1 cellular context compared by ENCODE assay signal in genomic region chr3:179147571-179148445, GRCh38.
TF ChIP-seq lines count a peak whose summit lies in the region.

TSS of gene PIK3CA (plus strand) at chr3:179148357. CDS start at chr3:179198826, 50,469 bp downstream.

TF ChIP-seq in WTC11, 78 proteins besides CTCF, POLR2A, EP300 and RAD21 (continued from another document):
- TF ChIP-seq ARID4B (CRISPR knock-in tag; IDR thresholded peaks at IDR 0.05; ENCODE audit: borderline replicate concordance) (no peak), E2F1 (CRISPR knock-in tag; IDR thresholded peaks at IDR 0.05) (no peak), FOXK1 (CRISPR knock-in tag; IDR thresholded peaks at IDR 0.05) (no peak; the same call in 1 of the 2 replicates), NR2C2 (CRISPR knock-in tag; IDR thresholded peaks at IDR 0.05) (peak; percentile 93), ZNF263 (CRISPR knock-in tag; IDR thresholded peaks at IDR 0.05; ENCODE audit: low read depth) (no peak), ZNF219 (CRISPR knock-in tag; IDR thresholded peaks at IDR 0.05; ENCODE audit: borderline replicate concordance) (no peak), ZNF281 (CRISPR knock-in tag; IDR thresholded peaks at IDR 0.05) (no peak), FOXJ3 (CRISPR knock-in tag; IDR thresholded peaks at IDR 0.05; ENCODE audit: borderline replicate concordance) (no peak), PRDM15 (CRISPR knock-in tag; IDR thresholded peaks at IDR 0.05) (no peak), ZNF317 (CRISPR knock-in tag; IDR thresholded peaks at IDR 0.05; ENCODE audit: borderline replicate concordance, low read depth) (no peak), CBFB (CRISPR knock-in tag; IDR thresholded peaks at IDR 0.05; ENCODE audit: low read depth) (no peak)
TF ChIP-seq in WTC11: peak in this region for 4.
